Comparison of ENCODE assay signal across 9 cellular contexts in the genomic region with DNA sequence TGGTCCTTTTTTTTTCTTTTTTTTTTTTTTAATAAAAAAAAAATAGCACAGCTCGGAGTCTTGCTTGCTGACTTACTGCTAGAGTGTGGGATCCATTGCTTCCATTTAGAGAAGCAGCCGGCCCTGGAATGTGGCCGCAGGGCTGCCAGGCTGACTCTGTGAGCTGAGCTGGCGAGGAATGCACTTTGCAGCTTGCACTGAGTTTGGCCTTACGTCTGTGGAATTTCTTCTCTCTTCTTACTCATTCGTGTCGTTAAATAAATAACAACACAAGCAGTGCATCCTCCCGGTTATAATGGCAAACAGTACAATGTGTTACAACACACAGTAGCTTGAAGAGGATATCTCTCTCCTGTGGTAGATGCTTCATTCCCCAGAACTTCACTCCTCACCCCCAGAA.
DNase-seq lines count a peak whose midpoint lies in the region; ATAC-seq lines count a peak whose summit lies in the region.
"Had no signal": no experiment of that assay in that cellular context is flagged by ENCODE, and none has a peak within 500 bp of the region (broad histone marks: within the 10 kb centered on the region; RNA-seq: fewer than 3 reads in every experiment).

No MANE protein-coding gene starts in this region.

- DNase-seq in ELF-1 (ENCODE audit: low read depth, low spot score) (peak; percentile 91), adipocyte (ENCODE audit: low read depth) (peak; percentile 87), glomerular visceral epithelial cell (ENCODE audit: extremely low spot score) (peak; percentile 2), posterior vena cava (ENCODE audit: low spot score) (peak; percentile 86), HPDE6-E6E7 (ENCODE audit: extremely low spot score) (no peak), SKM-1 treated with dmso at 0.1 percent for 144 hours (lab: John Stamatoyannopoulos, UW; ENCODE audit: unreplicated experiment) (no peak)
- no peak for DNase-seq in activated effector memory CD4-positive, alpha-beta T cell treated with anti-CD3 and anti-CD28 coated beads, Interleukin-2, amount 50 U/mL, for 16 hours
- DNase-seq: GDM1 had no signal

- intact Hi-C loops in posterior vena cava (cut with DNase I), result no loop called here

- no peak for ATAC-seq in GM21723 (IDR thresholded peaks at IDR 0.05; ENCODE audit: unreplicated experiment)

- H3K9ac ChIP-seq in adipocyte (ENCODE audit: low read length), result no peak overlapping the region

- no peaks in the 10 kb centered on the region for H3K4me1 ChIP-seq in adipocyte (ENCODE audit: control insufficient read depth, insufficient read depth, low read length)

- H3K36me3 ChIP-seq in adipocyte (ENCODE audit: control insufficient read depth, insufficient read depth, low read length, severe bottlenecking), result no peaks in the 10 kb centered on the region

- peaks cover 7% of the 10 kb centered on the region for H3K27me3 ChIP-seq in adipocyte (replicated peaks; ENCODE audit: control insufficient read depth, insufficient read depth, low read length)

- H3K9me3 ChIP-seq in adipocyte (ENCODE audit: control insufficient read depth, low read length), result no peaks in the 10 kb centered on the region

- no peak overlapping the region for H3K4me3 ChIP-seq in adipocyte (ENCODE audit: low read length)

Comparison
In these comparisons a context has a peak if more than half of its experiments do, and no peak if none do; other contexts are left out.
1. DNase-seq: peak in ELF-1 (single experiment), adipocyte (single experiment), glomerular visceral epithelial cell (single experiment) and posterior vena cava (single experiment); none in HPDE6-E6E7 (single experiment), SKM-1 treated with dmso at 0.1 percent for 144 hours (single experiment) and activated effector memory CD4-positive, alpha-beta T cell treated with anti-CD3 and anti-CD28 coated beads, Interleukin-2, amount 50 U/mL, for 16 hours (single experiment).